16 cellular contexts compared by ENCODE assay signal in the genomic region with DNA sequence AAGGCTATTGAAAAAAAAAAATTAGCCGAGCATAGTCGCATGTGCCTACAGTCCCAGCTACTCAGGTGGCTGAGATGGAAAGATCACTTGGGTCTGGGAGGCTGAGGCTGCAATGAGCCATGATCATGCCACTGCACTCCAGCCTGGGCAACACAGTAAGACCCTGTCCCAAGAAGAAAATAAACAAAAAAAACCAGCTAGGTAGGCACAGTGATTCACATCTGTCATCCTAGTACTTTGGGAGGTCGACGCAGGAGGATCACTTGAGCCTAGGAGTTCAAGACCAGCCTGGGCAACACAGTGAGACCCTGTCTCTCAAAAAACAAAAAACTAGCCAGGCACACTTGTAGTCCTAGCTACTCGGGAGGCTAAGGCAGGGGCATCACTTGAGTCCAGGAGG. TPM values are rescaled to one million over a fixed set of nuclear protein-coding genes. Genes with fewer than 3 reads are reported as not detected.
A peak's percentile ranks its signal among the peaks of the same experiment; 100 is the strongest.
DNase-seq lines count a peak whose midpoint lies in the region; ATAC-seq and TF ChIP-seq lines count a peak whose summit lies in the region.
"Had no signal": no experiment of that assay in that cellular context is flagged by ENCODE, and none has a peak within 500 bp of the region (broad histone marks: within the 10 kb centered on the region; RNA-seq: fewer than 3 reads in every experiment).

No MANE protein-coding gene starts in this region.

- TF ChIP-seq POLR2A in HCT116 (IDR thresholded peaks at IDR 0.05; ENCODE audit: borderline replicate concordance, extremely low read depth, insufficient read depth, insufficient read length), result no peak

- DNase-seq in activated T-cell treated with anti-CD3 and anti-CD28 coated beads, Interleukin-2, amount 50 U/mL, for 24 hours, result no peak
- no peak for DNase-seq in activated T-cell treated with anti-CD3 and anti-CD28 coated beads, Interleukin-2, amount 50 U/mL, for 1 hour
- DNase-seq in HCT116 (ENCODE audit: low read depth, low spot score) (no peak), RWPE1 (ENCODE audit: low spot score) (no peak), trophoblast cell (no peak), posterior vena cava (ENCODE audit: low spot score) (no peak), DMS 273 treated with DMSO at 0.1 percent for 48 hours (lab: John Stamatoyannopoulos, UW) (no peak), COLO829 (ENCODE audit: low spot score) (no peak)
- DNase-seq: BE2C; Caco-2; CD4-positive, alpha-beta memory T cell; DMS53; GF-D8 had no signal

- H4K91ac ChIP-seq in trophoblast cell (ENCODE audit: low read depth, low read length), result no peak overlapping the region

- H3K18ac ChIP-seq in trophoblast cell (ENCODE audit: low read length), result no peak overlapping the region

- H3K27me3 ChIP-seq in HCT116 (ENCODE audit: insufficient read depth, low read length) (no peaks in the 10 kb centered on the region), trophoblast cell (ENCODE audit: insufficient read depth, low read length) (no peaks in the 10 kb centered on the region)
- H3K27me3 ChIP-seq: BE2C had no signal

- H3K4ac ChIP-seq in trophoblast cell (ENCODE audit: low read depth, low read length), result peak overlapping the region; percentile 6

- H3K14ac ChIP-seq in trophoblast cell (ENCODE audit: low read length), result no peak overlapping the region

- H3K23ac ChIP-seq in trophoblast cell (ENCODE audit: low read length), result no peak overlapping the region

- H2AFZ ChIP-seq in HCT116 (ENCODE audit: low read depth, low read length, poor library complexity, severe bottlenecking), result no peak overlapping the region
- H2AFZ ChIP-seq in trophoblast cell (ENCODE audit: insufficient read depth, low read length, poor library complexity), result no peak overlapping the region

- no peak for ATAC-seq in HCT116

- no peaks in the 10 kb centered on the region for H3K9me2 ChIP-seq in HCT116 (ENCODE audit: insufficient read depth)

- RAD21 ChIA-PET in HCT116 (lab: Charles Lee; ENCODE audit: low non-redundant PET in 1 of 2, low total read pairs in 2 of 2, uncharacterized antibody in 2 of 2, unreplicated experiment in 2 of 2), result no interaction called here

- H3K4me3 Mint-ChIP-seq in activated T-cell treated with anti-CD3 and anti-CD28 coated beads, Interleukin-2, amount 50 U/mL, for 24 hours, result no peak overlapping the region
- H3K4me3 Mint-ChIP-seq: CD4-positive, alpha-beta memory T cell had no signal

- H3K4me1 Mint-ChIP-seq in activated T-cell treated with anti-CD3 and anti-CD28 coated beads, Interleukin-2, amount 50 U/mL, for 24 hours (ENCODE audit: low read depth), result peaks cover 44% of the 10 kb centered on the region

- no peak overlapping the region for H4K8ac ChIP-seq in trophoblast cell (ENCODE audit: low read depth, low read length)

- H3K9ac ChIP-seq in HCT116 (ENCODE audit: low read length) (peak overlapping the region; percentile 37), trophoblast cell (ENCODE audit: low read length) (no peak overlapping the region)

- peak overlapping the region; percentile 72 for H3K27ac Mint-ChIP-seq in activated T-cell treated with anti-CD3 and anti-CD28 coated beads, Interleukin-2, amount 50 U/mL, for 24 hours
- H3K27ac Mint-ChIP-seq: IgD-negative memory B cell had no signal

- POLR2A ChIA-PET in HCT116 (lab: Charles Lee), result interaction anchor here (1.5 kb wide), 1 partner anchor 8 kb away, joined by 8 read pairs; a partner anchor contains a TSS
- POLR2A ChIA-PET in RWPE1 (lab: Yijun Ruan, JAX; ENCODE audit: low non-redundant PET), result no interaction called here

- peaks cover 76% of the 10 kb centered on the region for H3K36me3 Mint-ChIP-seq in activated T-cell treated with anti-CD3 and anti-CD28 coated beads, Interleukin-2, amount 50 U/mL, for 24 hours (ENCODE audit: low read depth)

- no peaks in the 10 kb centered on the region for H3K79me1 ChIP-seq in trophoblast cell (ENCODE audit: low read length)

- H3K27ac ChIP-seq in HCT116 (ENCODE audit: low read depth, low read length) (0 out of 2 replicates have a peak overlapping the region, but pooled peaks have one; percentile 48), RWPE1 (peak overlapping the region; percentile 49), trophoblast cell (ENCODE audit: low read depth, low read length) (no peak overlapping the region)
- H3K27ac ChIP-seq: C4-2B, HL-60 had no signal

- H2BK5ac ChIP-seq in trophoblast cell (ENCODE audit: low read depth, low read length, poor library complexity), result no peak overlapping the region

- H2BK120ac ChIP-seq in trophoblast cell (ENCODE audit: insufficient read depth, low read length, poor library complexity), result no peak overlapping the region

- no peak overlapping the region for H2BK12ac ChIP-seq in trophoblast cell (ENCODE audit: low read length)

- H3K4me3 ChIP-seq in HCT116 (replicated peaks in 1 of 2; ENCODE audit: low read depth in 1 of 2, low read length in 2 of 2) (no peak overlapping the region), trophoblast cell (ENCODE audit: low read depth, low read length) (no peak overlapping the region)

- peaks cover 99% of the 10 kb centered on the region for H3K79me2 ChIP-seq in HCT116 (ENCODE audit: insufficient read depth, low read length)
- H3K79me2 ChIP-seq in trophoblast cell (ENCODE audit: control insufficient read depth, insufficient read depth, low read length, poor library complexity), result peaks cover 13% of the 10 kb centered on the region

- H3K9me3 Mint-ChIP-seq in activated T-cell treated with anti-CD3 and anti-CD28 coated beads, Interleukin-2, amount 50 U/mL, for 24 hours, result no peaks in the 10 kb centered on the region
- H3K9me3 Mint-ChIP-seq: CD4-positive, alpha-beta memory T cell; IgD-negative memory B cell had no signal

- no peak for TF ChIP-seq RAD21 in HCT116 (IDR thresholded peaks at IDR 0.05; ENCODE audit: low read depth)

- peaks cover 14% of the 10 kb centered on the region; the same call in 1 of the 2 replicates for H4K20me1 ChIP-seq in HCT116 (ENCODE audit: insufficient read depth)

- H4K12ac ChIP-seq in trophoblast cell (ENCODE audit: low read depth, low read length), result no peak overlapping the region

- TF ChIP-seq CTCF in HCT116 (IDR thresholded peaks at IDR 0.05 in 2 of 3, conservative IDR thresholded peaks at IDR 0.05 in 1 of 3; ENCODE audit: borderline replicate concordance in 1 of 3, insufficient read depth in 1 of 3, low read depth in 2 of 3, low read length in 2 of 3), result no peak
- TF ChIP-seq CTCF in RWPE1 (conservative IDR thresholded peaks at IDR 0.05; ENCODE audit: low read depth), result no peak

- H3K4me2 ChIP-seq in HCT116 (ENCODE audit: low read length), result peak overlapping the region; percentile 54
- no peak overlapping the region for H3K4me2 ChIP-seq in trophoblast cell (ENCODE audit: low read length)

- H3K27me3 Mint-ChIP-seq in activated T-cell treated with anti-CD3 and anti-CD28 coated beads, Interleukin-2, amount 50 U/mL, for 24 hours, result no peaks in the 10 kb centered on the region
- H3K27me3 Mint-ChIP-seq: CD4-positive, alpha-beta memory T cell; IgD-negative memory B cell had no signal

- H3K36me3 ChIP-seq in HCT116 (ENCODE audit: control insufficient read depth in 1 of 2, insufficient read depth in 2 of 2, low read length in 2 of 2) (peaks cover 3 to 6% of the 10 kb centered on the region in 2 experiments; a peak in 2 of 4 replicates), trophoblast cell (ENCODE audit: control insufficient read depth in 1 of 2, insufficient read depth in 2 of 2, low read length in 2 of 2) (peaks cover 22 to 24% of the 10 kb centered on the region in 2 experiments)

- CTCF ChIA-PET in HCT116 (lab: Charles Lee) (interaction anchor here (0.9 to 1.9 kb wide), 2 partner anchors 12 to 71 kb away, joined by 3 to 5 read pairs; no protein-coding TSS in a partner anchor), RWPE1 (lab: Yijun Ruan, JAX) (interaction anchor here (0.8 kb wide), 1 partner anchor 118 kb away, joined by 3 read pairs; no protein-coding TSS in a partner anchor)

- H3K9me3 ChIP-seq in HCT116 (ENCODE audit: control insufficient read depth in 1 of 2, insufficient read depth in 1 of 2, low read depth in 1 of 2, low read length in 2 of 2), result no peaks in the 10 kb centered on the region
- no peaks in the 10 kb centered on the region for H3K9me3 ChIP-seq in trophoblast cell (ENCODE audit: insufficient read depth, low read depth, low read length)
- H3K9me3 ChIP-seq: BE2C, Caco-2 had no signal

- H3K4me1 ChIP-seq in HCT116 (ENCODE audit: control insufficient read depth in 1 of 2, insufficient read depth in 2 of 2, low read length in 2 of 2) (peaks cover 12 to 24% of the 10 kb centered on the region in 2 experiments), trophoblast cell (ENCODE audit: control insufficient read depth in 1 of 2, insufficient read depth in 2 of 2, low read length in 2 of 2) (peaks cover 0 to 3% of the 10 kb centered on the region in 2 experiments)
- H3K4me1 ChIP-seq: BE2C, Caco-2 had no signal

- no peak overlapping the region for H2AK5ac ChIP-seq in trophoblast cell (ENCODE audit: low read length)

- WGBS in trophoblast cell (ENCODE audit: extremely low coverage, insufficient coverage, insufficient read length), result no CpG with 5 or more reads among the region's 5 CpGs

- no TSS peak for BruUV-seq in HCT116 (replicated peaks; lab: Mats Ljungman, UMichigan)

- intact Hi-C loops in HCT116 (cut with micrococcal nuclease) (no loop called here), posterior vena cava (cut with DNase I) (loop anchor here in 1 of 2 donors (5.0 kb wide), 1 partner anchor 62 kb away; no protein-coding TSS in a partner anchor)

TF ChIP-seq in HCT116, 20 proteins besides CTCF, POLR2A, EP300 and RAD21 (continues in another document):
- no peak for TF ChIP-seq POLR2AphosphoS5 (IDR thresholded peaks at IDR 0.05; ENCODE audit: low read depth, low read length)
- no peak for TF ChIP-seq SIN3A (IDR thresholded peaks at IDR 0.05; ENCODE audit: low read depth)
- TF ChIP-seq ZFX (IDR thresholded peaks at IDR 0.05), result no peak
- TF ChIP-seq FOSL1 (IDR thresholded peaks at IDR 0.05; ENCODE audit: low read depth), result no peak
- TF ChIP-seq JUND (IDR thresholded peaks at IDR 0.05), result no peak

RNA-seq across cellular contexts. Expression of a gene that starts 8.2 kb away (rescaled TPM):
- 82.4 TPM for total RNA-seq in HCT116 (2021; ENCODE audit: unreplicated experiment)
- 60.2 and 74.9 TPM in 2 replicates for polyA plus RNA-seq in HCT116 (2012)
- 174 and 182 TPM in 2 replicates for polyA plus RNA-seq in trophoblast cell (2013)
- total RNA-seq in posterior vena cava, result 10 to 100 TPM; 47.8 to 49.8 TPM

RNA-seq across cellular contexts. Expression of a gene that starts 8.6 kb away (rescaled TPM):
- total RNA-seq in HCT116 (2021; ENCODE audit: unreplicated experiment) (25.5 TPM), posterior vena cava (10 to 100 TPM; 27.3 to 31.1 TPM)
- polyA plus RNA-seq in HCT116 (2012), result 44.2 and 45.3 TPM in 2 replicates
- polyA plus RNA-seq in trophoblast cell (2013), result 105 and 118 TPM in 2 replicates

RNA-seq across cellular contexts. Expression of a gene that starts 20.1 kb away (rescaled TPM):
- total RNA-seq in HCT116 (2021; ENCODE audit: unreplicated experiment), result 39.2 TPM
- polyA plus RNA-seq in HCT116 (2012), result 24.2 and 26.9 TPM in 2 replicates
- polyA plus RNA-seq in trophoblast cell (2013), result 18.9 and 19.5 TPM in 2 replicates
- total RNA-seq in posterior vena cava, result 10 to 100 TPM; 23.0 to 24.7 TPM

RNA-seq across cellular contexts. Expression of a gene that starts 33.5 kb away (rescaled TPM):
- total RNA-seq in HCT116 (2021; ENCODE audit: unreplicated experiment) (2.3 TPM), posterior vena cava (10 to 100 TPM; 39.7 to 48.7 TPM)
- 0.59 and 0.77 TPM in 2 replicates for polyA plus RNA-seq in HCT116 (2012)
- polyA plus RNA-seq in trophoblast cell (2013), result 5.1 and 5.4 TPM in 2 replicates
- polyA plus RNA-seq: CD4-positive, alpha-beta memory T cell; IgD-negative memory B cell had no signal
